ENCODE assay signal across 8 cellular contexts in genomic region chr10:125201108-125201524, GRCh38. TPM values are rescaled to one million over a fixed set of nuclear protein-coding genes. Genes with fewer than 3 reads are reported as not detected.
DNase-seq lines count a peak whose midpoint lies in the region; ATAC-seq and TF ChIP-seq lines count a peak whose summit lies in the region.

No MANE protein-coding gene starts in this region.

- in situ Hi-C loops in brain microvascular endothelial cell (cut with HindIII; ENCODE audit: low pct_ligation_motif_present, low sequenced_read_pairs) = no loop called here

- H3K36me3 ChIP-seq in brain microvascular endothelial cell (replicated peaks) = no peaks in the 10 kb centered on the region

- DNase-seq in EH (ENCODE audit: low read depth) = peak; percentile 44
- peak; percentile 15 for DNase-seq in brain microvascular endothelial cell
- DNase-seq in SK-N-DZ (ENCODE audit: low spot score) = no peak
- no peak for DNase-seq in GOT3 (lab: John Stamatoyannopoulos, UW)
- no peak for DNase-seq in T-helper 2 cell
- DNase-seq in amygdala (lab: John Stamatoyannopoulos, UW) = no peak

- ATAC-seq in GM19467 (IDR thresholded peaks at IDR 0.05; ENCODE audit: unreplicated experiment) (peak; percentile 66), HG03280 (IDR thresholded peaks at IDR 0.05; ENCODE audit: unreplicated experiment) (peak; percentile 92)

- H3K4me3 ChIP-seq in brain microvascular endothelial cell (ENCODE audit: low read depth, low read length) = no peak overlapping the region

- no peak for TF ChIP-seq CTCF in brain microvascular endothelial cell (IDR thresholded peaks at IDR 0.05; ENCODE audit: low read depth, low read length, missing control alignments)

- H3K27ac ChIP-seq in brain microvascular endothelial cell = no peak overlapping the region

- H3K27me3 ChIP-seq in brain microvascular endothelial cell (replicated peaks) = no peaks in the 10 kb centered on the region

RNA-seq across cellular contexts. Expression of gene CTBP2, which starts 40.8 kb away (rescaled TPM):
- 88.4 and 92.9 TPM in 2 replicates for polyA plus RNA-seq in SK-N-DZ (2014; cell fraction: cytosol; rRNA removed)
- polyA plus RNA-seq in SK-N-DZ (2014; cell fraction: nucleus; rRNA removed) = 89.9 and 109 TPM in 2 replicates

Comparison
In these comparisons a context has a peak if more than half of its experiments do, and no peak if none do; other contexts are left out.
1. DNase-seq: peak in EH (single experiment) and brain microvascular endothelial cell (single experiment); none in SK-N-DZ (single experiment), GOT3 (single experiment), T-helper 2 cell (0 of 5) and amygdala (0 of 56).